9 cellular contexts compared by ENCODE assay signal in genomic region chr7:116528008-116528789, GRCh38. TPM values are rescaled to one million over a fixed set of nuclear protein-coding genes. Genes with fewer than 3 reads are reported as not detected.
DNase-seq lines count a peak whose midpoint lies in the region; ATAC-seq and TF ChIP-seq lines count a peak whose summit lies in the region.
"Had no signal": no experiment of that assay in that cellular context is flagged by ENCODE, and none has a peak within 500 bp of the region (broad histone marks: within the 10 kb centered on the region; RNA-seq: fewer than 3 reads in every experiment).

No MANE protein-coding gene starts in this region.

- intact Hi-C loops in activated CD4-positive, alpha-beta T cell treated with anti-CD3 and anti-CD28 coated beads, Interleukin-2, amount 10 ng/mL, durations not matched to agents 24 days and 14 days (cut with micrococcal nuclease), result loop anchor here (5.0 to 10.0 kb wide), 2 partner anchors 147 to 356 kb away; partner anchors contain the start of gene MET

- H3K27me3 ChIP-seq in mucosa of stomach (ENCODE audit: control insufficient read depth, insufficient read depth, low read length) (peaks cover 38% of the 10 kb centered on the region), BE2C (peaks cover 48% of the 10 kb centered on the region)

- peaks cover 11% of the 10 kb centered on the region for H3K4me1 ChIP-seq in mucosa of stomach (ENCODE audit: control insufficient read depth, insufficient read depth, low read length)
- no peaks in the 10 kb centered on the region for H3K4me1 ChIP-seq in BE2C

- H3K4me1 Mint-ChIP-seq in activated CD4-positive, alpha-beta T cell treated with anti-CD3 and anti-CD28 coated beads, Interleukin-2, amount 10 ng/mL, durations not matched to agents 24 days and 14 days, result peaks cover 27% of the 10 kb centered on the region

- DNase-seq in activated CD4-positive, alpha-beta T cell treated with anti-CD3 and anti-CD28 coated beads, Interleukin-2, amount 10 ng/mL, durations not matched to agents 24 days and 14 days, result peak; percentile 46
- DNase-seq in activated CD4-positive, alpha-beta T cell treated with anti-CD3 and anti-CD28 coated beads for 4 hours, result no peak
- DNase-seq in dermis microvascular lymphatic vessel endothelial cell (ENCODE audit: low read depth in 2 of 2) (peak; percentile 88 to 96), NCI-H1092 treated with DMSO at 0.1 percent for 48 hours (lab: John Stamatoyannopoulos, UW) (no peak), BE2C (no peak)
- DNase-seq in stimulated activated CD4-positive, alpha-beta T cell treated with anti-CD3 and anti-CD28 coated beads, Interleukin-12 subunit alpha, Interleukin-12 subunit beta, amount 100 ng/mL, for 4 hours, result no peak
- DNase-seq: activated CD4-positive, alpha-beta T cell treated with anti-CD3 and anti-CD28 coated beads for 36 hours had no signal

- no peaks in the 10 kb centered on the region for H3K36me3 Mint-ChIP-seq in activated CD4-positive, alpha-beta T cell treated with anti-CD3 and anti-CD28 coated beads, Interleukin-2, amount 10 ng/mL, durations not matched to agents 24 days and 14 days (ENCODE audit: low read depth)

- H3K9me3 ChIP-seq in mucosa of stomach (ENCODE audit: control insufficient read depth, low read length) (no peaks in the 10 kb centered on the region), BE2C (no peaks in the 10 kb centered on the region)

- H3K4me3 ChIP-seq in mucosa of stomach (ENCODE audit: low read length) (no peak overlapping the region), BE2C (ENCODE audit: low read depth, low read length) (no peak overlapping the region)

- no peaks in the 10 kb centered on the region for H3K9me3 Mint-ChIP-seq in activated CD4-positive, alpha-beta T cell treated with anti-CD3 and anti-CD28 coated beads, Interleukin-2, amount 10 ng/mL, durations not matched to agents 24 days and 14 days

- TF ChIP-seq CTCF in BE2C (IDR thresholded peaks at IDR 0.05; ENCODE audit: low read depth, low read length), result no peak

- peaks cover 71% of the 10 kb centered on the region for H3K27me3 Mint-ChIP-seq in activated CD4-positive, alpha-beta T cell treated with anti-CD3 and anti-CD28 coated beads, Interleukin-2, amount 10 ng/mL, durations not matched to agents 24 days and 14 days

- no peaks in the 10 kb centered on the region for H3K36me3 ChIP-seq in mucosa of stomach (ENCODE audit: control insufficient read depth, insufficient read depth, low read length)
- no peaks in the 10 kb centered on the region for H3K36me3 ChIP-seq in BE2C

- H3K4me3 Mint-ChIP-seq in activated CD4-positive, alpha-beta T cell treated with anti-CD3 and anti-CD28 coated beads, Interleukin-2, amount 10 ng/mL, durations not matched to agents 24 days and 14 days, result no peak overlapping the region
- H3K4me3 Mint-ChIP-seq: activated CD4-positive, alpha-beta T cell treated with anti-CD3 and anti-CD28 coated beads for 36 hours had no signal

- H3K9ac ChIP-seq in mucosa of stomach (ENCODE audit: low read length), result peak overlapping the region; percentile 31

- ATAC-seq in HG03196 (IDR thresholded peaks at IDR 0.05; ENCODE audit: unreplicated experiment), result no peak
- ATAC-seq: activated CD4-positive, alpha-beta T cell treated with anti-CD3 and anti-CD28 coated beads for 36 hours had no signal

- H3K27ac Mint-ChIP-seq in activated CD4-positive, alpha-beta T cell treated with anti-CD3 and anti-CD28 coated beads, Interleukin-2, amount 10 ng/mL, durations not matched to agents 24 days and 14 days, result no peak overlapping the region
- H3K27ac Mint-ChIP-seq: activated CD4-positive, alpha-beta T cell treated with anti-CD3 and anti-CD28 coated beads for 36 hours had no signal

RNA-seq across cellular contexts. Expression of gene CAV1, which starts 3.4 kb away (rescaled TPM):
- 0.12 and 0.17 TPM in 2 replicates for total RNA-seq in activated CD4-positive, alpha-beta T cell treated with anti-CD3 and anti-CD28 coated beads, Interleukin-2, amount 10 ng/mL, durations not matched to agents 24 days and 14 days
- total RNA-seq in dermis microvascular lymphatic vessel endothelial cell, result 644 and 1,184 TPM in 2 replicates
- polyA plus RNA-seq in BE2C (2012; ENCODE audit: insufficient read depth, insufficient read length, low read depth), result not detected

RNA-seq across cellular contexts. Expression of gene CAV2, which starts 28.7 kb away (rescaled TPM):
- total RNA-seq in activated CD4-positive, alpha-beta T cell treated with anti-CD3 and anti-CD28 coated beads, Interleukin-2, amount 10 ng/mL, durations not matched to agents 24 days and 14 days, result not detected in 2 replicates
- total RNA-seq in dermis microvascular lymphatic vessel endothelial cell, result 155 and 161 TPM in 2 replicates
- polyA plus RNA-seq in BE2C (2012; ENCODE audit: insufficient read depth, insufficient read length, low read depth), result not detected
- total RNA-seq: activated CD4-positive, alpha-beta T cell treated with anti-CD3 and anti-CD28 coated beads for 36 hours had no signal

Comparison
In these comparisons a context has a peak if more than half of its experiments do, and no peak if none do; other contexts are left out.
1. DNase-seq: peak in activated CD4-positive, alpha-beta T cell treated with anti-CD3 and anti-CD28 coated beads, Interleukin-2, amount 10 ng/mL, durations not matched to agents 24 days and 14 days (single experiment) and dermis microvascular lymphatic vessel endothelial cell (2 of 2); none in activated CD4-positive, alpha-beta T cell treated with anti-CD3 and anti-CD28 coated beads for 4 hours (0 of 2), NCI-H1092 treated with DMSO at 0.1 percent for 48 hours (single experiment), stimulated activated CD4-positive, alpha-beta T cell treated with anti-CD3 and anti-CD28 coated beads, Interleukin-12 subunit alpha, Interleukin-12 subunit beta, amount 100 ng/mL, for 4 hours (single experiment) and BE2C (single experiment).
2. RNA of gene CAV1, which starts 3.4 kb away (total RNA-seq): 644 to 1,184 TPM in dermis microvascular lymphatic vessel endothelial cell; 0.12 to 0.17 TPM in activated CD4-positive, alpha-beta T cell treated with anti-CD3 and anti-CD28 coated beads, Interleukin-2, amount 10 ng/mL, durations not matched to agents 24 days and 14 days; every median in the first group is over 100 times any median in the second.
3. RNA of gene CAV2, which starts 28.7 kb away (total RNA-seq): 155 to 161 TPM in dermis microvascular lymphatic vessel endothelial cell; not detected in activated CD4-positive, alpha-beta T cell treated with anti-CD3 and anti-CD28 coated beads, Interleukin-2, amount 10 ng/mL, durations not matched to agents 24 days and 14 days; every median in the first group is over 100 times any median in the second.